In the genomic region with DNA sequence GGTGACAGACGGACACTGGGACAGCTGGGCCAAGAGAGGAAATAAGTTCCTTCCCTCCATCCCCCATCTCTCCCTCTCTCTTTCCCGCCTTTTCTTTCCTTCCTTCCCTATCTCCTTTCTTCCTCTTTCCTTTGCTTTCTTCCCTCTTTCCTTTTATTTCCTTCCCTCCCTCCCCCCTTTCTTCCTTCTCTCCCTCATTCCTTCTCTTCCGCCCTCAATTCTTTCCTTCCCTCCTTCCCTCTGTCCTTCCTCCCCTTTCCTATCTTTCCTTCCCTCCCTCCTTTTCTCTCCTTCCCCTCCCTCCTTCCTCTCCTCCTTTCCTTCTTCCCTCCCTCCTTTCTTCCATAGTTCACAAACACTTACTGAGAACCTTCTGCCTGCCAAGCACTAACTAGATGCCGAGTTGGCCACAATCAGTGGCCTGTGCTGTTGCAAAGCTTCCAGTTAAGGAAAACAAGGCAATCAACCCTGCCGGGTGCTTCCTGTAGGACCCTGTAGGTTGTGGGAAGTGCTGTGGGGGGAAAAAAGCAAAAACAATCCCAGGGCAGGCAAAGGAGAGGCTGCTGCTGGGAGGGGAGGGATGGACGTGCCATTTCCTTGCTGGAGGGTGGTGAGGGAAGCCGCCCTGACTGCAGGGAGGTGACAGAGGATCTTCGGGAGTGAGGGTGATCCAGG, we compare ENCODE assay signal across 19 cellular contexts. TPM values are rescaled to one million over a fixed set of nuclear protein-coding genes. Genes with fewer than 3 reads are reported as not detected.
A peak's percentile ranks its signal among the peaks of the same experiment; 100 is the strongest.
DNase-seq lines count a peak whose midpoint lies in the region; ATAC-seq, FAIRE-seq and TF ChIP-seq lines count a peak whose summit lies in the region.
"Had no signal": no experiment of that assay in that cellular context is flagged by ENCODE, and none has a peak within 500 bp of the region (broad histone marks: within the 10 kb centered on the region; RNA-seq: fewer than 3 reads in every experiment).

No MANE protein-coding gene starts in this region.

- H3K36me3 Mint-ChIP-seq in H9 (ENCODE audit: insufficient read depth in 1 of 3, low read depth in 3 of 3): no peaks in the 10 kb centered on the region; a peak in 1 of 7 replicates
- H3K36me3 Mint-ChIP-seq in astrocyte (ENCODE audit: low read depth, unreplicated experiment): peaks cover 2% of the 10 kb centered on the region
- no peaks in the 10 kb centered on the region for H3K36me3 Mint-ChIP-seq in progenitor cell of endocrine pancreas (ENCODE audit: insufficient read depth)
- H3K36me3 Mint-ChIP-seq: CD4-positive, CD25-positive, alpha-beta regulatory T cell had no signal

- no peak overlapping the region for H4K8ac ChIP-seq in H9 (replicated peaks; ENCODE audit: insufficient read length, low read depth, low read length)

- no peaks in the 10 kb centered on the region; the same call in 1 of the 2 replicates for H3K4me1 ChIP-seq in H9 (ENCODE audit: insufficient read depth, low read length)
- no peaks in the 10 kb centered on the region for H3K4me1 ChIP-seq in astrocyte (ENCODE audit: insufficient read depth, low read length)
- H3K4me1 ChIP-seq in endothelial cell of umbilical vein (ENCODE audit: control insufficient read depth, extremely low read depth, insufficient read depth, low read length): no peaks in the 10 kb centered on the region
- H3K4me1 ChIP-seq: SJSA1 had no signal

- CTCF ChIA-PET in endothelial cell of umbilical vein (lab: Charles Lee): interaction anchor here (1.1 kb wide), 1 partner anchor 12 kb away, joined by 3 read pairs; no protein-coding TSS in a partner anchor

- TF ChIP-seq POLR2A in endothelial cell of umbilical vein (IDR thresholded peaks at IDR 0.05; ENCODE audit: low read depth, low read length): no peak

- no peak overlapping the region for H2BK20ac ChIP-seq in H9 (ENCODE audit: low read depth, low read length, poor library complexity, severe bottlenecking)

- no peaks in the 10 kb centered on the region for H3K79me2 ChIP-seq in H9 (ENCODE audit: insufficient read depth, low read length)
- no peaks in the 10 kb centered on the region for H3K79me2 ChIP-seq in astrocyte (ENCODE audit: insufficient read depth, low read length)
- no peaks in the 10 kb centered on the region for H3K79me2 ChIP-seq in endothelial cell of umbilical vein (ENCODE audit: control insufficient read depth, insufficient read depth, low read length)

- H2BK5ac ChIP-seq in H9 (ENCODE audit: insufficient read length, low read length): no peak overlapping the region

- 80% methylated on average over 1 of the region's 8 CpGs for WGBS in H9 (ENCODE audit: extremely low coverage, insufficient read length, low lambda C conversion rate)

- H3K9me3 ChIP-seq in H9 (ENCODE audit: control insufficient read depth, low read depth, low read length) (no peaks in the 10 kb centered on the region), astrocyte (ENCODE audit: insufficient read depth, low read depth, low read length) (no peaks in the 10 kb centered on the region), endothelial cell of umbilical vein (replicated peaks; ENCODE audit: control insufficient read depth, insufficient read depth, low read length) (no peaks in the 10 kb centered on the region)
- H3K9me3 ChIP-seq: SJSA1 had no signal

- no peak for ATAC-seq in GM19328 (IDR thresholded peaks at IDR 0.05; ENCODE audit: unreplicated experiment)
- ATAC-seq in GM18858 (IDR thresholded peaks at IDR 0.05; ENCODE audit: unreplicated experiment): no peak

- H2AFZ ChIP-seq in H9 (ENCODE audit: low read length): no peak overlapping the region
- peak overlapping the region; percentile 26 for H2AFZ ChIP-seq in astrocyte (ENCODE audit: low read depth, low read length)
- no peak overlapping the region for H2AFZ ChIP-seq in endothelial cell of umbilical vein (ENCODE audit: low read depth, low read length)
- H2AFZ ChIP-seq: PC-9 had no signal

- no peak for DNase-seq in H9
- DNase-seq in astrocyte (ENCODE audit: low read depth): no peak
- DNase-seq in endothelial cell of umbilical vein (ENCODE audit: low read depth, low spot score): peak; percentile 77
- DNase-seq in progenitor cell of endocrine pancreas (ENCODE audit: low spot score, unreplicated experiment): no peak
- no peak for DNase-seq in dorsolateral prefrontal cortex
- DNase-seq: AML-193; CD4-positive, CD25-positive, alpha-beta regulatory T cell; EL; NCI-H1048; NCI-H1436 treated with DMSO at 0.1 percent for 48 hours; NCI-H2081; NCI-H510A; NCI-H774; PC-9 had no signal

- no peaks in the 10 kb centered on the region for H4K20me1 ChIP-seq in H9 (ENCODE audit: control insufficient read depth, insufficient read depth, insufficient read length)
- no peaks in the 10 kb centered on the region for H4K20me1 ChIP-seq in astrocyte (ENCODE audit: insufficient read depth, low read length)
- H4K20me1 ChIP-seq in endothelial cell of umbilical vein (replicated peaks; ENCODE audit: control insufficient read depth, extremely low read depth, insufficient read depth, low read length): no peaks in the 10 kb centered on the region

- TF ChIP-seq CTCF in H9 (conservative IDR thresholded peaks at IDR 0.05) (no peak), astrocyte (IDR thresholded peaks at IDR 0.05; ENCODE audit: insufficient read depth, low read depth, low read length) (no peak), endothelial cell of umbilical vein (IDR thresholded peaks at IDR 0.05; ENCODE audit: extremely low read depth in 1 of 2, insufficient read depth in 1 of 2, low read depth in 1 of 2, low read length in 2 of 2) (no peak), progenitor cell of endocrine pancreas (IDR thresholded peaks at IDR 0.05; ENCODE audit: unreplicated experiment) (no peak), dorsolateral prefrontal cortex (IDR thresholded peaks at IDR 0.05 in 54 of 56, conservative IDR thresholded peaks at IDR 0.05 in 2 of 56; ENCODE audit: low read depth in 1 of 56, partially characterized antibody in 56 of 56) (no peak)

- H3K4me1 Mint-ChIP-seq in H9: peaks cover 8 to 11% of the 10 kb centered on the region in 2 experiments; a peak in 2 of 4 replicates
- H3K4me1 Mint-ChIP-seq in astrocyte (ENCODE audit: low read depth, unreplicated experiment): peaks cover 2% of the 10 kb centered on the region
- no peaks in the 10 kb centered on the region for H3K4me1 Mint-ChIP-seq in progenitor cell of endocrine pancreas (ENCODE audit: low read depth)

- no peak overlapping the region for H2AK5ac ChIP-seq in H9 (ENCODE audit: insufficient read length, low read length)

- no peak overlapping the region for H2BK120ac ChIP-seq in H9 (ENCODE audit: low read depth, low read length, poor library complexity, severe bottlenecking)

- no peak overlapping the region for H2BK12ac ChIP-seq in H9 (ENCODE audit: insufficient read length, low read depth, low read length)

- H3K27ac Mint-ChIP-seq in H9 (peak overlapping the region in 2 of 3 experiments; percentile 30 to 94; a peak in 1 of 7 replicates), astrocyte (ENCODE audit: unreplicated experiment) (no peak overlapping the region), progenitor cell of endocrine pancreas (peak overlapping the region; percentile 87)
- H3K27ac Mint-ChIP-seq: CD4-positive, CD25-positive, alpha-beta regulatory T cell had no signal

- H3K4me3 ChIP-seq in astrocyte (ENCODE audit: insufficient read depth, low read depth, low read length) (no peak overlapping the region), endothelial cell of umbilical vein (replicated peaks in 1 of 3; ENCODE audit: insufficient read depth in 1 of 3, low read depth in 1 of 3, low read length in 3 of 3) (no peak overlapping the region), dorsolateral prefrontal cortex (no peak overlapping the region)
- H3K4me3 ChIP-seq: PC-9, SJSA1 had no signal

- POLR2A ChIA-PET in endothelial cell of umbilical vein (lab: Charles Lee): no interaction called here

- H3K56ac ChIP-seq in H9 (ENCODE audit: insufficient read length, low read depth, low read length): no peak overlapping the region

- no peak overlapping the region for H3K23ac ChIP-seq in H9 (ENCODE audit: insufficient read length, low read depth, low read length)

- H3K27ac ChIP-seq in H9 (ENCODE audit: insufficient read length, low read depth, low read length) (no peak overlapping the region), astrocyte (ENCODE audit: low read depth, low read length) (no peak overlapping the region), endothelial cell of umbilical vein (ENCODE audit: insufficient read depth, low read depth, low read length) (no peak overlapping the region), dorsolateral prefrontal cortex (no peak overlapping the region)
- H3K27ac ChIP-seq: KMS-11, PC-9, SJSA1 had no signal

- H3K4me3 Mint-ChIP-seq in H9: no peak overlapping the region; a peak in 1 of 5 replicates
- H3K4me3 Mint-ChIP-seq in astrocyte (ENCODE audit: unreplicated experiment): no peak overlapping the region
- no peak overlapping the region for H3K4me3 Mint-ChIP-seq in progenitor cell of endocrine pancreas (ENCODE audit: low read depth)
- H3K4me3 Mint-ChIP-seq: CD4-positive, CD25-positive, alpha-beta regulatory T cell had no signal

- BruUV-seq in endothelial cell of umbilical vein (replicated peaks; lab: Mats Ljungman, UMichigan): no TSS peak

- no peak overlapping the region for H3K4me2 ChIP-seq in H9 (ENCODE audit: insufficient read depth, insufficient read length, low read length)
- no peak overlapping the region for H3K4me2 ChIP-seq in astrocyte (ENCODE audit: low read length)
- no peak overlapping the region for H3K4me2 ChIP-seq in endothelial cell of umbilical vein (ENCODE audit: insufficient read depth, low read length)
- H3K4me2 ChIP-seq: KMS-11, PC-9 had no signal

- H3K4ac ChIP-seq in H9 (ENCODE audit: low read depth, low read length): no peak overlapping the region

- FAIRE-seq in astrocyte (lab: Jason Lieb, UNC) (no peak), endothelial cell of umbilical vein (lab: Jason Lieb, UNC) (no peak)
- FAIRE-seq: GM19239 had no signal

- no peak overlapping the region for H4K5ac ChIP-seq in H9 (ENCODE audit: insufficient read length, low read depth, low read length)

- no peaks in the 10 kb centered on the region for H3K79me1 ChIP-seq in H9 (ENCODE audit: insufficient read depth, low read depth, low read length, poor library complexity, severe bottlenecking)

- H3K23me2 ChIP-seq in H9 (ENCODE audit: insufficient read length, low read depth, low read length, poor library complexity, severe bottlenecking): no peaks in the 10 kb centered on the region

- no peak overlapping the region for H3K9ac ChIP-seq in H9 (ENCODE audit: extremely low read depth, insufficient read length, low read length)
- H3K9ac ChIP-seq in astrocyte (ENCODE audit: low read length): no peak overlapping the region
- no peak overlapping the region for H3K9ac ChIP-seq in endothelial cell of umbilical vein (replicated peaks; ENCODE audit: extremely low read depth, insufficient read depth, low read length)
- H3K9ac ChIP-seq: KMS-11 had no signal

- H3K9me1 ChIP-seq in endothelial cell of umbilical vein (replicated peaks; ENCODE audit: control insufficient read depth, extremely low read depth, insufficient read depth, low read length): no peaks in the 10 kb centered on the region

- H2BK15ac ChIP-seq in H9 (ENCODE audit: low read depth, low read length): no peak overlapping the region

- no peaks in the 10 kb centered on the region for H3K36me3 ChIP-seq in astrocyte (ENCODE audit: insufficient read depth, low read length)
- H3K36me3 ChIP-seq in endothelial cell of umbilical vein (ENCODE audit: control insufficient read depth in 2 of 2, extremely low read depth in 1 of 2, insufficient read depth in 2 of 2, low read length in 2 of 2): no peaks in the 10 kb centered on the region
- H3K36me3 ChIP-seq: SJSA1 had no signal

- dilution Hi-C loops in endothelial cell of umbilical vein (cut with MboI; ENCODE audit: extremely low pct_ligation_motif_present, low sequenced_read_pairs): no loop called here

- H3T11ph ChIP-seq in H9 (ENCODE audit: low read length): no peak overlapping the region

- no peaks in the 10 kb centered on the region for H3K9me3 Mint-ChIP-seq in H9
- H3K9me3 Mint-ChIP-seq in astrocyte (ENCODE audit: unreplicated experiment): no peaks in the 10 kb centered on the region
- no peaks in the 10 kb centered on the region for H3K9me3 Mint-ChIP-seq in progenitor cell of endocrine pancreas (ENCODE audit: low read depth)

- no peak overlapping the region for H3K18ac ChIP-seq in H9 (ENCODE audit: insufficient read length, low read depth, low read length)

- H3K27me3 ChIP-seq in H9 (ENCODE audit: insufficient read depth, low read length) (no peaks in the 10 kb centered on the region), astrocyte (ENCODE audit: insufficient read depth, low read length) (no peaks in the 10 kb centered on the region), endothelial cell of umbilical vein (ENCODE audit: control insufficient read depth in 2 of 2, insufficient read depth in 2 of 2, low read length in 2 of 2) (peaks cover 0 to 1% of the 10 kb centered on the region in 2 experiments), dorsolateral prefrontal cortex (peaks cover 0 to 7% (median 0%) of the 10 kb centered on the region in 45 donors)
- H3K27me3 ChIP-seq: SJSA1 had no signal

- H3K14ac ChIP-seq in H9 (ENCODE audit: insufficient read depth, low read length): no peak overlapping the region; the same call in 1 of the 2 replicates

- intact Hi-C loops in endothelial cell of umbilical vein (cut with micrococcal nuclease): loop anchor here (10.0 kb wide), 1 partner anchor 317 kb away; no protein-coding TSS in a partner anchor
- intact Hi-C loops in dorsolateral prefrontal cortex (cut with DNase I): loop anchor here in 1 of 2 donors (5.0 kb wide), 1 partner anchor 424 kb away; no protein-coding TSS in a partner anchor

- no peak overlapping the region for H4K91ac ChIP-seq in H9 (ENCODE audit: insufficient read length, low read depth, low read length)

- H3K27me3 Mint-ChIP-seq in H9 (ENCODE audit: low read depth): no peaks in the 10 kb centered on the region; the same call in 1 of the 2 replicates
- H3K27me3 Mint-ChIP-seq in astrocyte (ENCODE audit: low read depth, unreplicated experiment): peaks cover 9% of the 10 kb centered on the region
- H3K27me3 Mint-ChIP-seq in progenitor cell of endocrine pancreas: no peaks in the 10 kb centered on the region

RNA-seq across cellular contexts. Expression of gene ABCC6, which starts 31.7 kb away (rescaled TPM):
- total RNA-seq in H9 (2021): 1.1 TPM in 2 replicates
- 2.4 and 3.0 TPM in 2 replicates for total RNA-seq in astrocyte
- total RNA-seq in endothelial cell of umbilical vein: 0.84 and 0.95 TPM in 2 replicates
- 0.05 and 0.07 TPM in 2 replicates for polyA plus RNA-seq in endothelial cell of umbilical vein
- polyA plus RNA-seq in endothelial cell of umbilical vein (2011; cell fraction: cytosol; rRNA removed): 0.30 and 0.35 TPM in 2 replicates
- polyA plus RNA-seq in endothelial cell of umbilical vein (2011; cell fraction: nucleus; rRNA removed): 0.13 and 0.59 TPM in 2 replicates
- 0.25 and 0.28 TPM in 2 replicates for polyA plus RNA-seq in endothelial cell of umbilical vein (2012)
- 0.13 and 0.58 TPM in 2 replicates for polyA minus RNA-seq in endothelial cell of umbilical vein
- polyA minus RNA-seq in endothelial cell of umbilical vein (2011; cell fraction: cytosol; rRNA and poly(A)+ RNA removed): 0.31 TPM
- polyA minus RNA-seq in endothelial cell of umbilical vein (2011; cell fraction: nucleus; rRNA and poly(A)+ RNA removed): 0.10 and 0.24 TPM in 2 replicates
- 9.8 and 12.4 TPM in 2 replicates for total RNA-seq in progenitor cell of endocrine pancreas
- 1 to 10 TPM in 66 of 120 experiments, under 1 TPM in 53, not detected in 1; 0.16 to 4.9 (median 1.1) TPM for total RNA-seq in dorsolateral prefrontal cortex
- total RNA-seq: CD4-positive, CD25-positive, alpha-beta regulatory T cell; SJSA1 had no signal

RNA-seq across cellular contexts. Expression of gene NOMO3, which starts 40.7 kb away (rescaled TPM):
- total RNA-seq in H9 (2021) (28.2 and 39.6 TPM in 2 replicates), astrocyte (63.1 and 64.1 TPM in 2 replicates), endothelial cell of umbilical vein (46.2 and 68.7 TPM in 2 replicates), progenitor cell of endocrine pancreas (45.1 and 48.8 TPM in 2 replicates), dorsolateral prefrontal cortex (100 to 1,000 TPM in 51 of 120 experiments, 10 to 100 TPM in 69; 32.4 to 205 (median 93.2) TPM)
- 28.2 and 36.0 TPM in 2 replicates for polyA plus RNA-seq in endothelial cell of umbilical vein
- polyA plus RNA-seq in endothelial cell of umbilical vein (2011; cell fraction: cytosol; rRNA removed): 26.8 and 83.4 TPM in 2 replicates
- polyA plus RNA-seq in endothelial cell of umbilical vein (2011; cell fraction: nucleus; rRNA removed): 160 and 191 TPM in 2 replicates
- 28.7 and 46.1 TPM in 2 replicates for polyA plus RNA-seq in endothelial cell of umbilical vein (2012)
- polyA minus RNA-seq in endothelial cell of umbilical vein: 215 and 300 TPM in 2 replicates
- polyA minus RNA-seq in endothelial cell of umbilical vein (2011; cell fraction: cytosol; rRNA and poly(A)+ RNA removed): 18.9 TPM
- polyA minus RNA-seq in endothelial cell of umbilical vein (2011; cell fraction: nucleus; rRNA and poly(A)+ RNA removed): 79.2 and 117 TPM in 2 replicates
